In the genomic region with DNA sequence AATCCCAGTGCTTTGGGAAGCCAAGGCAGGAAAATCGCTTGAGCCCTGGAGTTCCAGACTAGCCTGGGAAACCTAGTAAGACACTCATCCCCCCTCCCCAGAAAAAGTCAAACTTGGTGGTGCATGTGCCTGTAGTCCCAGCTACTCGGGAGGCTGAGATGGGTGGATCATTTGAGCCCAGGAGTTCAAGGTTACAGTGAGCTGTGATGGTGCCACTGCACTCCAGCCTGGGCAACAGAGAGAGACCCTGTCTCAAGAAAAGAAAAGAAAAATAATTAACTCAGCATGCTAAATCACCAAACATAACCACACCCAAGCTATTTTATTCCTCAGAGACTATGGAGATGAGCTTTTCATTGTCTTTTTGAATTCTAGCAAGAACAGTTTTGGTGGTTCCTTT, we compare ENCODE assay signal across 25 cellular contexts. TPM values are rescaled to one million over a fixed set of nuclear protein-coding genes. Genes with fewer than 3 reads are reported as not detected.
"Had no signal": no experiment of that assay in that cellular context is flagged by ENCODE, and none has a peak within 500 bp of the region (broad histone marks: within the 10 kb centered on the region; RNA-seq: fewer than 3 reads in every experiment).

No MANE protein-coding gene starts in this region.

- H3K4me3 ChIP-seq: left ventricle myocardium inferior, thoracic aorta had no signal

- H3K27me3 ChIP-seq: brain microvascular endothelial cell, foreskin keratinocyte, sigmoid colon had no signal

- H3K36me3 ChIP-seq: brain microvascular endothelial cell, left ventricle myocardium inferior, sigmoid colon, thoracic aorta had no signal

- H3K4me3 Mint-ChIP-seq: activated CD4-positive, alpha-beta T cell treated with anti-CD3 and anti-CD28 coated beads, Interleukin-2, amount 10 ng/mL, durations not matched to agents 7 days and 5 days; dendritic cell treated with granulocyte-macrophage colony-stimulating factor and Interleukin-4, amounts not matched to agents 40 ng/mL and 50 ng/mL, for 4 days; T-helper 1 cell treated with Interleukin-12 subunit alpha and Interleukin-12 subunit beta and Interleukin-4 antibody, amounts not matched to agents 30 μg/mL and 1 μg/mL, for 36 hours had no signal

- H3K4me1 ChIP-seq: left ventricle myocardium inferior, sigmoid colon had no signal

- H3K36me3 Mint-ChIP-seq: activated naive CD4-positive, alpha-beta T cell treated with anti-CD3 and anti-CD28 coated beads, Interleukin-2, amount 50 U/mL, for 24 hours; stimulated activated naive B cell treated with anti-CD40 and anti-IgM and Interleukin-4, amounts not matched to agents 10 μg/mL and 1 μg/mL and 100 μg/mL, for 72 hours; type B pancreatic cell had no signal

- H3K27ac Mint-ChIP-seq: activated CD4-positive, alpha-beta T cell treated with anti-CD3 and anti-CD28 coated beads, Interleukin-2, amount 10 ng/mL, durations not matched to agents 7 days and 5 days; activated CD8-positive, alpha-beta memory T cell treated with anti-CD3 and anti-CD28 coated beads, Interleukin-2, amount 10 ng/mL, durations not matched to agents 7 days and 5 days; dendritic cell treated with granulocyte-macrophage colony-stimulating factor and Interleukin-4, amounts not matched to agents 40 ng/mL and 50 ng/mL, for 4 days; stimulated activated naive B cell treated with anti-CD40 and anti-IgM and Interleukin-4, amounts not matched to agents 10 μg/mL and 1 μg/mL and 100 μg/mL, for 72 hours; T-helper 1 cell treated with Interleukin-12 subunit alpha and Interleukin-12 subunit beta and Interleukin-4 antibody, amounts not matched to agents 30 μg/mL and 1 μg/mL, for 36 hours had no signal

- H3K9me3 Mint-ChIP-seq: activated naive CD4-positive, alpha-beta T cell treated with anti-CD3 and anti-CD28 coated beads, Interleukin-2, amount 50 U/mL, for 24 hours; dendritic cell treated with granulocyte-macrophage colony-stimulating factor and Interleukin-4, amounts not matched to agents 40 ng/mL and 50 ng/mL, for 4 days had no signal

- H3K9me3 ChIP-seq: sigmoid colon, thoracic aorta had no signal

- DNase-seq: activated CD4-positive, alpha-beta T cell treated with anti-CD3 and anti-CD28 coated beads, Interleukin-2, amount 10 ng/mL, durations not matched to agents 7 days and 5 days; activated CD8-positive, alpha-beta memory T cell treated with anti-CD3 and anti-CD28 coated beads, Interleukin-2, amount 10 ng/mL, durations not matched to agents 7 days and 5 days; activated CD8-positive, alpha-beta T cell treated with anti-CD3 and anti-CD28 coated beads for 36 hours; activated gamma-delta T cell treated with Interleukin-2 at 50 U/mL for 16 hours; activated T-cell treated with anti-CD3 and anti-CD28 coated beads for 4 hours; aorta; brain microvascular endothelial cell; caudate nucleus; effector CD4-positive, alpha-beta T cell; erythroblast; foreskin keratinocyte; hippocampal formation; left ventricle myocardium inferior; midbrain; occipital lobe; sigmoid colon; stimulated activated CD4-positive, alpha-beta T cell treated with anti-CD3 and anti-CD28 coated beads, Interleukin-2, amount 100 ng/mL, for 48 hours; stimulated activated CD8-positive, alpha-beta memory T cell treated with anti-CD3 and anti-CD28 coated beads, Interleukin-4, amount 100 ng/mL, for 48 hours; stimulated activated naive B cell treated with anti-CD40 and anti-IgM and Interleukin-4, amounts not matched to agents 10 μg/mL and 1 μg/mL and 100 μg/mL, for 72 hours had no signal

- H3K27ac ChIP-seq: foreskin keratinocyte, left ventricle myocardium inferior, sigmoid colon, thoracic aorta had no signal

- H3K27me3 Mint-ChIP-seq: activated CD8-positive, alpha-beta T cell treated with anti-CD3 and anti-CD28 coated beads for 36 hours; activated naive CD4-positive, alpha-beta T cell treated with anti-CD3 and anti-CD28 coated beads, Interleukin-2, amount 50 U/mL, for 24 hours; dendritic cell treated with granulocyte-macrophage colony-stimulating factor and Interleukin-4, amounts not matched to agents 40 ng/mL and 50 ng/mL, for 4 days; stimulated activated naive B cell treated with anti-CD40 and anti-IgM and Interleukin-4, amounts not matched to agents 10 μg/mL and 1 μg/mL and 100 μg/mL, for 72 hours; type B pancreatic cell had no signal

RNA-seq across cellular contexts. Expression of a gene that starts 56.2 kb away (rescaled TPM):
- total RNA-seq: activated CD4-positive, alpha-beta T cell treated with anti-CD3 and anti-CD28 coated beads, Interleukin-2, amount 10 ng/mL, durations not matched to agents 7 days and 5 days; activated CD8-positive, alpha-beta memory T cell treated with anti-CD3 and anti-CD28 coated beads, Interleukin-2, amount 10 ng/mL, durations not matched to agents 7 days and 5 days; activated CD8-positive, alpha-beta T cell treated with anti-CD3 and anti-CD28 coated beads for 36 hours; aorta; left ventricle myocardium inferior; lung microvascular endothelial cell; sigmoid colon had no signal
